In the genomic region with DNA sequence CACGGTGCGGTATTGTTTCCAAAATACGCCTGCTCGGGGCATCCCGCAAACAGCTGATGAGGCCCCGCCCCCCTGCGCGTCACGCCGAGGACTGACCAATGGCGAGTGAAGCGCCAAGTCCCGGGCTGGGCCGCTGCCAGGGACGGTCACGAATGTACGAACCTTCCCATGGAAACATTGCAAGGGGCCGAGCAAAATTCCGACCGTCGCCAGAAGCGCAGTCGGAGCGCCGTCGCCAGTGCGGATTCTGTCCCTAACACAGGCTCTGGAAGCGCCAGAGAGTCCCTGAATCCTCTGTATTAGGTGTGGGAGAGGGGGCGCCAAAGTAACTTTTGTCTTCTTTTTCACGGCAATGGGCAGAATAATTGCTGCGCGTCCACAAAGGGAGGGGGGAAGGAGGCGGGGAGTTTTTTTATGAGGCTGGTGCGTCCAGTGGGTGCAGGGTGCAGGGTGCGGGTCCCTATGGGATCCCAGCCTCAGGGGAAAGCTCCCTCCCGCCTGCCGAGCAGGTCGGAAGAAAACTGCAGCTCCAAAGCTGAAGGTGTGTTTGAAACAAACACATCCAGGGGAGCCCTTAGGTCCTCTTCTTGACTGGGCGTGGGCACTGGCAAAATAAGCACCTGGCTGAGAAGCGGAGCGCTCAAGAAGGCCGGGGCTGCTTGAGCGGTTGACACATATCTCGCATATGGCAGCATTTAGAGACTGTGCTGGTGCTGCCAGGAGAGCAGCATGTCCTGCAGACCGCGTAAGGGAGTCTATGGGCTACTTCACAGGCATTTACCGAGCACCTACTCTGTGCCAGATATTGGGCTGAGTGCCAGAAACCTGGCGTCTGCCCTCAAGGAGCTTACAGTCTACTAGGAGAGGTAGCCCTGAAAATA, we compare ENCODE assay signal across 8 cellular contexts. TPM values are rescaled to one million over a fixed set of nuclear protein-coding genes. Genes with fewer than 3 reads are reported as not detected.
DNase-seq lines count a peak whose midpoint lies in the region; ATAC-seq, FAIRE-seq and TF ChIP-seq lines count a peak whose summit lies in the region.

BMF (minus strand) TSS at position 25 of the 881 bp plus-strand sequence. CDS start 2,793 bp downstream, outside the sequence.

- DNase-seq in DMS79 treated with DMSO at 0.1 percent for 48 hours (lab: John Stamatoyannopoulos, UW) (peak; percentile 85), Kasumi-1 (lab: John Stamatoyannopoulos, UW) (peak; percentile 86), RCC 7860 (ENCODE audit: low spot score) (peak; percentile 88), activated T-helper 1 cell treated with Interleukin-2 at 50 U/mL for 16 hours (ENCODE audit: low read depth) (peak; percentile 95), fibroblast of mammary gland (ENCODE audit: low read depth) (peak; percentile 98)
- DNase-seq in naive thymus-derived CD8-positive, alpha-beta T cell: peak; percentile 84 to 96 (median 88)
- peak; percentile 97 for DNase-seq in stimulated activated naive B cell treated with anti-CD40 and anti-IgM and Interleukin-4, amounts not matched to agents 10 μg/mL and 1 μg/mL and 100 μg/mL, for 72 hours

- POLR2A ChIA-PET in naive thymus-derived CD8-positive, alpha-beta T cell (lab: Charles Lee): interaction anchor here (0.7 to 1.5 kb wide), 5 partner anchors 10 to 1122 kb away, joined by 3 to 5 read pairs (median 3); partner anchors contain the start of genes CHP1 and EXD1

- H3K27ac Mint-ChIP-seq in naive thymus-derived CD8-positive, alpha-beta T cell: peak within 1 kb of the TSS in 9 of 10 donors; percentile 25 to 89 (median 79)
- peak within 1 kb of the TSS; percentile 93 for H3K27ac Mint-ChIP-seq in stimulated activated naive B cell treated with anti-CD40 and anti-IgM and Interleukin-4, amounts not matched to agents 10 μg/mL and 1 μg/mL and 100 μg/mL, for 72 hours

- H3K4me3 ChIP-seq in fibroblast of mammary gland (ENCODE audit: control insufficient read depth, low read depth, low read length): peak within 1 kb of the TSS; percentile 60

- H3K4me1 Mint-ChIP-seq in naive thymus-derived CD8-positive, alpha-beta T cell: peaks cover 27 to 49% (median 40%) of the 10 kb centered on the region in 4 donors
- peaks cover 52 to 61% of the 10 kb centered on the region in 2 donors for H3K4me1 Mint-ChIP-seq in stimulated activated naive B cell treated with anti-CD40 and anti-IgM and Interleukin-4, amounts not matched to agents 10 μg/mL and 1 μg/mL and 100 μg/mL, for 72 hours

- TF ChIP-seq CTCF in fibroblast of mammary gland (conservative IDR thresholded peaks at IDR 0.05; ENCODE audit: control insufficient read depth, insufficient read depth, low read depth, low read length): no peak

- FAIRE-seq in RCC 7860 (lab: Jason Lieb, UNC): peak; percentile 81

- peak within 1 kb of the TSS; percentile 86 to 98 (median 94) for H3K4me3 Mint-ChIP-seq in naive thymus-derived CD8-positive, alpha-beta T cell
- H3K4me3 Mint-ChIP-seq in stimulated activated naive B cell treated with anti-CD40 and anti-IgM and Interleukin-4, amounts not matched to agents 10 μg/mL and 1 μg/mL and 100 μg/mL, for 72 hours: peak within 1 kb of the TSS; percentile 80 to 96

- H3K9me3 Mint-ChIP-seq in naive thymus-derived CD8-positive, alpha-beta T cell: no peaks in the 10 kb centered on the region
- H3K9me3 Mint-ChIP-seq in stimulated activated naive B cell treated with anti-CD40 and anti-IgM and Interleukin-4, amounts not matched to agents 10 μg/mL and 1 μg/mL and 100 μg/mL, for 72 hours: no peaks in the 10 kb centered on the region

- ATAC-seq in GM21825 (IDR thresholded peaks at IDR 0.05; ENCODE audit: unreplicated experiment): peak; percentile 40
- peak; percentile 85 to 87 for ATAC-seq in naive thymus-derived CD8-positive, alpha-beta T cell
- ATAC-seq in stimulated activated naive B cell treated with anti-CD40 and anti-IgM and Interleukin-4, amounts not matched to agents 10 μg/mL and 1 μg/mL and 100 μg/mL, for 72 hours (replicated peaks): peak; percentile 57 to 61

- H3K36me3 Mint-ChIP-seq in naive thymus-derived CD8-positive, alpha-beta T cell: no peaks in the 10 kb centered on the region
- H3K36me3 Mint-ChIP-seq in stimulated activated naive B cell treated with anti-CD40 and anti-IgM and Interleukin-4, amounts not matched to agents 10 μg/mL and 1 μg/mL and 100 μg/mL, for 72 hours: peaks cover 21 to 22% of the 10 kb centered on the region in 2 donors

- peaks cover 4 to 16% (median 12%) of the 10 kb centered on the region in 5 donors for H3K27me3 Mint-ChIP-seq in naive thymus-derived CD8-positive, alpha-beta T cell
- H3K27me3 Mint-ChIP-seq in stimulated activated naive B cell treated with anti-CD40 and anti-IgM and Interleukin-4, amounts not matched to agents 10 μg/mL and 1 μg/mL and 100 μg/mL, for 72 hours: no peaks in the 10 kb centered on the region

RNA-seq across cellular contexts. Expression of gene BMF, which starts in this region (rescaled TPM):
- 10 to 100 TPM; 17.4 to 19.8 TPM for total RNA-seq in naive thymus-derived CD8-positive, alpha-beta T cell
- polyA plus RNA-seq in naive thymus-derived CD8-positive, alpha-beta T cell: under 1 TPM; 0.12 to 0.44 (median 0.23) TPM

Comparison
In these comparisons a context has a peak if more than half of its experiments do, and no peak if none do; other contexts are left out.
1. Peak in every context shown above with its lines: DNase-seq, ATAC-seq and H3K4me3 ChIP-seq.